ENCODE assay signal across 21 cellular contexts in genomic region chr2:199199797-199200196, GRCh38.
A peak's percentile ranks its signal among the peaks of the same experiment; 100 is the strongest.
DNase-seq lines count a peak whose midpoint lies in the region; ATAC-seq, FAIRE-seq and TF ChIP-seq lines count a peak whose summit lies in the region.
"Had no signal": no experiment of that assay in that cellular context is flagged by ENCODE, and none has a peak within 500 bp of the region (broad histone marks: within the 10 kb centered on the region; RNA-seq: fewer than 3 reads in every experiment).

No MANE protein-coding gene starts in this region.

- POLR2A ChIA-PET in GM12878 (lab: Charles Lee) (no interaction called here), RWPE1 (lab: Yijun Ruan, JAX; ENCODE audit: low non-redundant PET) (no interaction called here)

- intact Hi-C loops in GM12878 (cut with micrococcal nuclease; ENCODE audit: unreplicated experiment): no loop called here

- H3K4me2 ChIP-seq in GM23338: no peak overlapping the region
- H3K4me2 ChIP-seq in GM12878 (ENCODE audit: control insufficient read depth, insufficient read depth): no peak overlapping the region
- no peak overlapping the region for H3K4me2 ChIP-seq in neuronal stem cell (ENCODE audit: insufficient read depth, low read length, poor library complexity, severe bottlenecking)
- H3K4me2 ChIP-seq: A549; BLaER1 treated with 17β-estradiol and CSF1 and Interleukin-3, amounts not matched to agents 10 nM and 100 nM had no signal

- no peak for TF ChIP-seq POLR2A in GM12878 (IDR thresholded peaks at IDR 0.05; ENCODE audit: low read depth, low read length)

- RAD21 ChIA-PET in GM12878 (lab: Charles Lee; ENCODE audit: unreplicated experiment): interaction anchor here (1.8 kb wide), 1 partner anchor 22 kb away, joined by 3 read pairs; no protein-coding TSS in a partner anchor

- H3K4me3 Mint-ChIP-seq in GM23338: no peak overlapping the region
- H3K4me3 Mint-ChIP-seq: B cell; CD4-positive, alpha-beta T cell; CD8-positive, alpha-beta T cell had no signal

- H4K8ac ChIP-seq in neuronal stem cell (ENCODE audit: low read depth, low read length): no peak overlapping the region

- in situ Hi-C loops in GM12878 (cut with MboI): no loop called here

- TF ChIP-seq CTCF in GM23338 (conservative IDR thresholded peaks at IDR 0.05; ENCODE audit: low read depth in 2 of 2): no peak
- no peak for TF ChIP-seq CTCF in GM12878 (IDR thresholded peaks at IDR 0.05 in 2 of 3, conservative IDR thresholded peaks at IDR 0.05 in 1 of 3; ENCODE audit: control insufficient read depth in 2 of 3, extremely low read depth in 1 of 3, insufficient read depth in 1 of 3, low read depth in 3 of 3, low read length in 3 of 3)
- no peak for TF ChIP-seq CTCF in RWPE1 (conservative IDR thresholded peaks at IDR 0.05; ENCODE audit: low read depth)

- no peak overlapping the region for H3K14ac ChIP-seq in neuronal stem cell (ENCODE audit: low read length)

- H3K36me3 ChIP-seq in GM23338 (ENCODE audit: insufficient read depth) (no peaks in the 10 kb centered on the region), GM12878 (ENCODE audit: control insufficient read depth in 2 of 2, insufficient read depth in 2 of 2, low read length in 1 of 2) (no peaks in the 10 kb centered on the region), neuronal stem cell (replicated peaks in 1 of 2; ENCODE audit: control insufficient read depth in 2 of 2, insufficient read depth in 2 of 2, low read length in 2 of 2) (no peaks in the 10 kb centered on the region)
- H3K36me3 ChIP-seq: BLaER1 treated with 17β-estradiol and CSF1 and Interleukin-3, amounts not matched to agents 10 nM and 100 nM had no signal

- ATAC-seq in GM23338 (no peak), GM12878 (no peak)
- ATAC-seq: A549; CD8-positive, alpha-beta T cell had no signal

- no peaks in the 10 kb centered on the region for H3K36me3 Mint-ChIP-seq in GM23338 (ENCODE audit: low read depth)
- H3K36me3 Mint-ChIP-seq: CD8-positive, alpha-beta T cell had no signal

- no peaks in the 10 kb centered on the region for H3K9me3 Mint-ChIP-seq in GM23338
- H3K9me3 Mint-ChIP-seq: CD4-positive, alpha-beta T cell; CD8-positive, alpha-beta T cell had no signal

- H3K27me3 ChIP-seq in GM23338 (ENCODE audit: insufficient read depth) (no peaks in the 10 kb centered on the region), GM12878 (replicated peaks in 1 of 2; ENCODE audit: control insufficient read depth in 2 of 2, insufficient read depth in 2 of 2, low read length in 1 of 2) (no peaks in the 10 kb centered on the region), neuronal stem cell (ENCODE audit: control insufficient read depth in 3 of 3, insufficient read depth in 3 of 3, low read depth in 1 of 3, low read length in 3 of 3) (no peaks in the 10 kb centered on the region)
- H3K27me3 ChIP-seq: BLaER1 treated with 17β-estradiol and CSF1 and Interleukin-3, amounts not matched to agents 10 nM and 100 nM had no signal

- no peak overlapping the region for H2AK5ac ChIP-seq in neuronal stem cell (ENCODE audit: low read depth, low read length)

- H2AFZ ChIP-seq in GM23338: 0 out of 2 replicates have a peak overlapping the region, but pooled peaks have one; percentile 29
- H2AFZ ChIP-seq in GM12878 (ENCODE audit: control insufficient read depth, low read depth, low read length): no peak overlapping the region
- peak overlapping the region; percentile 52 for H2AFZ ChIP-seq in neuronal stem cell (ENCODE audit: low read length)

- H2BK120ac ChIP-seq in neuronal stem cell (ENCODE audit: low read depth, low read length): no peak overlapping the region

- H3K9ac ChIP-seq in GM12878 (ENCODE audit: control insufficient read depth, insufficient read depth, low read length) (no peak overlapping the region), neuronal stem cell (ENCODE audit: low read depth, low read length, poor library complexity) (no peak overlapping the region)
- H3K9ac ChIP-seq: BLaER1 treated with 17β-estradiol and CSF1 and Interleukin-3, amounts not matched to agents 10 nM and 100 nM had no signal

- H2BK12ac ChIP-seq in neuronal stem cell (ENCODE audit: low read length): no peak overlapping the region

- peaks cover 20% of the 10 kb centered on the region for H3K9me2 ChIP-seq in GM23338 (ENCODE audit: insufficient read depth)

- H3K4me1 Mint-ChIP-seq in GM23338: peaks cover 9% of the 10 kb centered on the region
- H3K4me1 Mint-ChIP-seq: B cell had no signal

- H3K27ac Mint-ChIP-seq in GM23338: no peak overlapping the region
- H3K27ac Mint-ChIP-seq: B cell; CD4-positive, alpha-beta T cell; CD8-positive, alpha-beta T cell had no signal

- no TSS peak for BruUV-seq in GM12878 (replicated peaks; lab: Mats Ljungman, UMichigan)

- no peaks in the 10 kb centered on the region; the same call in 2 of the 3 replicates for H3K9me3 ChIP-seq in GM12878 (replicated peaks; ENCODE audit: control insufficient read depth, insufficient read depth, low read length)
- no peaks in the 10 kb centered on the region for H3K9me3 ChIP-seq in neuronal stem cell (replicated peaks in 1 of 2; ENCODE audit: control insufficient read depth in 2 of 2, insufficient read depth in 1 of 2, low read depth in 1 of 2, low read length in 2 of 2)
- H3K9me3 ChIP-seq: A549; BLaER1 treated with 17β-estradiol and CSF1 and Interleukin-3, amounts not matched to agents 10 nM and 100 nM; Caco-2 had no signal

- H4K91ac ChIP-seq in neuronal stem cell (ENCODE audit: low read depth, low read length, poor library complexity): no peak overlapping the region

- H2BK15ac ChIP-seq in neuronal stem cell (ENCODE audit: low read length): no peak overlapping the region

- no peak overlapping the region for H3K27ac ChIP-seq in GM23338 (ENCODE audit: low read depth)
- no peak overlapping the region for H3K27ac ChIP-seq in GM12878 (ENCODE audit: control insufficient read depth, insufficient read depth)
- no peak overlapping the region for H3K27ac ChIP-seq in neuronal stem cell (replicated peaks; ENCODE audit: low read length)
- no peak overlapping the region for H3K27ac ChIP-seq in RWPE1
- H3K27ac ChIP-seq: 22Rv1; A549; BLaER1 treated with 17β-estradiol and CSF1 and Interleukin-3, amounts not matched to agents 10 nM and 100 nM; C4-2B had no signal

- SMC1A ChIA-PET in GM12878 (lab: Charles Lee; ENCODE audit: uncharacterized antibody, unreplicated experiment): interaction anchor here (0.5 to 2.0 kb wide), 10 partner anchors 9 to 202 kb away, joined by 3 to 6 read pairs (median 5); no protein-coding TSS in a partner anchor

- DNase-seq in GM23338 (ENCODE audit: low spot score) (no peak), GM12878 (ENCODE audit: low read depth, low spot score) (no peak), neuronal stem cell (ENCODE audit: low spot score) (no peak), RWPE1 (ENCODE audit: low spot score) (no peak)
- no peak for DNase-seq in activated CD8-positive, alpha-beta memory T cell treated with anti-CD3 and anti-CD28 coated beads for 24 hours
- DNase-seq: AML-193; Caco-2; Calu3; CD4-positive, alpha-beta T cell; CD8-positive, alpha-beta T cell; DMS79 treated with DMSO at 0.1 percent for 48 hours; GF-D8 had no signal

- H3K4me1 ChIP-seq in GM23338 (ENCODE audit: insufficient read depth) (no peaks in the 10 kb centered on the region), GM12878 (ENCODE audit: control insufficient read depth, insufficient read depth, low read length) (no peaks in the 10 kb centered on the region), neuronal stem cell (ENCODE audit: control insufficient read depth in 2 of 2, insufficient read depth in 1 of 2, low read depth in 1 of 2, low read length in 2 of 2) (peaks cover 2 to 14% of the 10 kb centered on the region in 2 donors)
- H3K4me1 ChIP-seq: A549, Caco-2 had no signal

- no peak overlapping the region for H2BK5ac ChIP-seq in neuronal stem cell (ENCODE audit: low read length)

- H3K23ac ChIP-seq in neuronal stem cell (ENCODE audit: low read depth, low read length, poor library complexity): no peak overlapping the region

- H3K4ac ChIP-seq in neuronal stem cell (ENCODE audit: low read length): no peak overlapping the region

- peaks cover 2% of the 10 kb centered on the region for H3K27me3 Mint-ChIP-seq in GM23338 (ENCODE audit: insufficient read depth, low read depth, poor library complexity)
- H3K27me3 Mint-ChIP-seq: B cell had no signal

- CTCF ChIA-PET in GM12878 (lab: Yijun Ruan, JAX) (no interaction called here), RWPE1 (lab: Yijun Ruan, JAX) (no interaction called here)

- H3K79me1 ChIP-seq in neuronal stem cell (ENCODE audit: low read depth, low read length): no peaks in the 10 kb centered on the region

- WGBS in GM12878 (ENCODE audit: insufficient coverage, insufficient replicate concordance, low lambda C conversion rate, missing lambda C conversion rate): 65% methylated on average over 1 of the region's 1 CpG
- no CpG with 5 or more reads among the region's 1 CpG for WGBS in neuronal stem cell (ENCODE audit: extremely low coverage in 2 of 2, insufficient read length in 2 of 2, insufficient replicate concordance in 1 of 2), 2 donors

- no peaks in the 10 kb centered on the region for H3F3A ChIP-seq in GM23338 (replicated peaks; ENCODE audit: low read depth)

- H3K18ac ChIP-seq in neuronal stem cell (ENCODE audit: low read length): no peak overlapping the region

- no peak overlapping the region for H3K4me3 ChIP-seq in GM23338
- H3K4me3 ChIP-seq in GM12878: no peak overlapping the region
- no peak overlapping the region for H3K4me3 ChIP-seq in neuronal stem cell (ENCODE audit: low read length in 2 of 2)
- H3K4me3 ChIP-seq: A549; BLaER1 treated with 17β-estradiol and CSF1 and Interleukin-3, amounts not matched to agents 10 nM and 100 nM had no signal

- H4K20me1 ChIP-seq in GM23338 (replicated peaks; ENCODE audit: insufficient read depth): no peaks in the 10 kb centered on the region
- no peaks in the 10 kb centered on the region for H4K20me1 ChIP-seq in GM12878 (ENCODE audit: control insufficient read depth, insufficient read depth)
- H4K20me1 ChIP-seq: BLaER1 treated with 17β-estradiol and CSF1 and Interleukin-3, amounts not matched to agents 10 nM and 100 nM had no signal

- no peak for TF ChIP-seq EP300 in GM12878 (IDR thresholded peaks at IDR 0.05; ENCODE audit: borderline replicate concordance in 1 of 2, control insufficient read depth in 1 of 2, low read depth in 2 of 2, low read length in 2 of 2)

- no peaks in the 10 kb centered on the region for H3K79me2 ChIP-seq in GM23338 (replicated peaks; ENCODE audit: insufficient read depth)
- no peaks in the 10 kb centered on the region for H3K79me2 ChIP-seq in GM12878 (ENCODE audit: control insufficient read depth, insufficient read depth, low read length)

- TF ChIP-seq RAD21 in GM12878 (IDR thresholded peaks at IDR 0.05; ENCODE audit: insufficient read depth, low read depth, low read length): no peak

- no peak for FAIRE-seq in GM12878 (lab: Jason Lieb, UNC)
- FAIRE-seq: A549, D721Med, G401.6, GM12892, GM18507 had no signal

TF ChIP-seq in GM12878, 131 proteins besides CTCF, POLR2A, EP300 and RAD21 (continues in another document):
- TF ChIP-seq MYB (IDR thresholded peaks at IDR 0.05; ENCODE audit: borderline replicate concordance, low read depth, low read length): no peak
